Comparison of ENCODE assay signal across 17 cellular contexts in genomic region chr13:50422181-50423148, GRCh38.
DNase-seq lines count a peak whose midpoint lies in the region; ATAC-seq and TF ChIP-seq lines count a peak whose summit lies in the region.
"Had no signal": no experiment of that assay in that cellular context is flagged by ENCODE, and none has a peak within 500 bp of the region (broad histone marks: within the 10 kb centered on the region; RNA-seq: fewer than 3 reads in every experiment).

No MANE protein-coding gene starts in this region.

- H3K36me3 ChIP-seq in Panc1 (ENCODE audit: control insufficient read depth, insufficient read depth, low read length) (no peaks in the 10 kb centered on the region), gastroesophageal sphincter (no peaks in the 10 kb centered on the region)

- 64% methylated on average over 9 to 11 of the region's 12 CpGs for WGBS in gastroesophageal sphincter (ENCODE audit: low coverage in 1 of 2), 2 donors

- no peak for TF ChIP-seq EP300 in gastroesophageal sphincter (IDR thresholded peaks at IDR 0.05)

- DNase-seq in activated naive CD4-positive, alpha-beta T cell (lab: John Stamatoyannopoulos, UW): no peak
- DNase-seq in Panc1 (ENCODE audit: low read depth, low spot score): no peak
- no peak for DNase-seq in NK-92 treated with Interleukin-12 subunit alpha and Interleukin-12 subunit beta, amount 100 ng/mL, for 24 hours (lab: John Stamatoyannopoulos, UW)
- DNase-seq: GOT3; hypothalamus; left ventricle myocardium superior; NCI-H345; stimulated activated naive CD4-positive, alpha-beta T cell treated with Interleukin-2 at 50 U/mL for 16 hours had no signal

- H3K4me3 ChIP-seq in Panc1 (ENCODE audit: low read depth in 2 of 2, low read length in 2 of 2): no peak overlapping the region
- no peak overlapping the region for H3K4me3 ChIP-seq in gastroesophageal sphincter

- H3K27me3 ChIP-seq in Panc1 (ENCODE audit: control insufficient read depth, insufficient read depth, low read length) (no peaks in the 10 kb centered on the region), gastroesophageal sphincter (no peaks in the 10 kb centered on the region)

- in situ Hi-C loops in Panc1 (cut with HindIII; ENCODE audit: low pct_unique_long_range_greater_than_20kb, low sequenced_read_pairs): no loop called here

- H3K9me3 ChIP-seq in Panc1 (ENCODE audit: control insufficient read depth, insufficient read depth, low read depth, low read length): no peaks in the 10 kb centered on the region
- H3K9me3 ChIP-seq in gastroesophageal sphincter: no peaks in the 10 kb centered on the region

- H3K36me3 Mint-ChIP-seq in activated naive CD4-positive, alpha-beta T cell treated with anti-CD3 and anti-CD28 coated beads, Interleukin-2, amount 50 U/mL, for 24 hours: no peaks in the 10 kb centered on the region
- no peaks in the 10 kb centered on the region for H3K36me3 Mint-ChIP-seq in stimulated activated naive CD8-positive, alpha-beta T cell treated with anti-CD3 and anti-CD28 coated beads, Interleukin-15, Interleukin-2, amounts not matched to agents 100 ng/mL and 50 ng/mL, for 24 hours (ENCODE audit: low read depth)

- intact Hi-C loops in Panc1 (cut with micrococcal nuclease; ENCODE audit: unreplicated experiment): no loop called here

- TF ChIP-seq CTCF in Panc1 (IDR thresholded peaks at IDR 0.05): no peak
- no peak for TF ChIP-seq CTCF in gastroesophageal sphincter (IDR thresholded peaks at IDR 0.05)

- CTCF ChIA-PET in Panc1 (lab: Charles Lee): no interaction called here

- BruUV-seq in Panc1 (replicated peaks; lab: Mats Ljungman, UMichigan): no TSS peak

- H3K27me3 Mint-ChIP-seq in activated naive CD4-positive, alpha-beta T cell treated with anti-CD3 and anti-CD28 coated beads, Interleukin-2, amount 50 U/mL, for 24 hours: no peaks in the 10 kb centered on the region
- no peaks in the 10 kb centered on the region for H3K27me3 Mint-ChIP-seq in stimulated activated naive CD8-positive, alpha-beta T cell treated with anti-CD3 and anti-CD28 coated beads, Interleukin-15, Interleukin-2, amounts not matched to agents 100 ng/mL and 50 ng/mL, for 24 hours
- H3K27me3 Mint-ChIP-seq: activated CD4-positive, alpha-beta T cell treated with anti-CD3 and anti-CD28 coated beads, Interleukin-2, amount 10 ng/mL, durations not matched to agents 24 days and 14 days; dendritic cell treated with granulocyte-macrophage colony-stimulating factor and Interleukin-4, amounts not matched to agents 40 ng/mL and 50 ng/mL, for 4 days had no signal

- no peaks in the 10 kb centered on the region for H3K9me3 Mint-ChIP-seq in activated naive CD4-positive, alpha-beta T cell treated with anti-CD3 and anti-CD28 coated beads, Interleukin-2, amount 50 U/mL, for 24 hours
- H3K9me3 Mint-ChIP-seq in stimulated activated naive CD8-positive, alpha-beta T cell treated with anti-CD3 and anti-CD28 coated beads, Interleukin-15, Interleukin-2, amounts not matched to agents 100 ng/mL and 50 ng/mL, for 24 hours: no peaks in the 10 kb centered on the region
- H3K9me3 Mint-ChIP-seq: activated T-helper 2 cell treated with anti-CD3 and anti-CD28 coated beads, Interferon-gamma antibody, Interleukin-2, Interleukin-4, amounts not matched to agents 10 μg/mL and 5 μg/mL and 100 μg/mL, durations not matched to agents 14 hours and 24 hours and 36 hours; dendritic cell treated with granulocyte-macrophage colony-stimulating factor and Interleukin-4, amounts not matched to agents 40 ng/mL and 50 ng/mL, for 4 days had no signal

- peak overlapping the region; percentile 13 for H3K27ac Mint-ChIP-seq in activated naive CD4-positive, alpha-beta T cell treated with anti-CD3 and anti-CD28 coated beads, Interleukin-2, amount 50 U/mL, for 24 hours
- H3K27ac Mint-ChIP-seq in stimulated activated naive CD8-positive, alpha-beta T cell treated with anti-CD3 and anti-CD28 coated beads, Interleukin-15, Interleukin-2, amounts not matched to agents 100 ng/mL and 50 ng/mL, for 24 hours: peak overlapping the region; percentile 58
- H3K27ac Mint-ChIP-seq: activated CD4-positive, alpha-beta T cell treated with anti-CD3 and anti-CD28 coated beads, Interleukin-2, amount 10 ng/mL, durations not matched to agents 24 days and 14 days; activated T-helper 2 cell treated with anti-CD3 and anti-CD28 coated beads, Interferon-gamma antibody, Interleukin-2, Interleukin-4, amounts not matched to agents 10 μg/mL and 5 μg/mL and 100 μg/mL, durations not matched to agents 14 hours and 24 hours and 36 hours; dendritic cell treated with granulocyte-macrophage colony-stimulating factor and Interleukin-4, amounts not matched to agents 40 ng/mL and 50 ng/mL, for 4 days had no signal

- H3K4me1 ChIP-seq in Panc1 (ENCODE audit: control insufficient read depth, insufficient read depth, low read length) (no peaks in the 10 kb centered on the region), gastroesophageal sphincter (peaks cover 9 to 67% (median 15%) of the 10 kb centered on the region in 3 donors)

- H3K27ac ChIP-seq in Panc1 (ENCODE audit: low read length) (peak overlapping the region; percentile 44; the same call in 1 of the 2 replicates), gastroesophageal sphincter (peak overlapping the region in 3 of 4 donors; percentile 3 to 32 (median 20))
- H3K27ac ChIP-seq: RWPE1 had no signal

- POLR2A ChIA-PET in Panc1 (lab: Charles Lee): no interaction called here

- TF ChIP-seq POLR2A in gastroesophageal sphincter (IDR thresholded peaks at IDR 0.05): no peak

- ATAC-seq in Panc1 (no peak), gastroesophageal sphincter (no peak), GM21576 (IDR thresholded peaks at IDR 0.05; ENCODE audit: unreplicated experiment) (no peak), HG02642 (IDR thresholded peaks at IDR 0.05; ENCODE audit: poor library complexity, unreplicated experiment) (no peak)
- ATAC-seq: left ventricle myocardium superior had no signal

- H3K4me1 Mint-ChIP-seq in activated naive CD4-positive, alpha-beta T cell treated with anti-CD3 and anti-CD28 coated beads, Interleukin-2, amount 50 U/mL, for 24 hours: peaks cover 9% of the 10 kb centered on the region
- H3K4me1 Mint-ChIP-seq in stimulated activated naive CD8-positive, alpha-beta T cell treated with anti-CD3 and anti-CD28 coated beads, Interleukin-15, Interleukin-2, amounts not matched to agents 100 ng/mL and 50 ng/mL, for 24 hours (ENCODE audit: low read depth): peaks cover 45% of the 10 kb centered on the region

- H3K4me3 Mint-ChIP-seq in activated naive CD4-positive, alpha-beta T cell treated with anti-CD3 and anti-CD28 coated beads, Interleukin-2, amount 50 U/mL, for 24 hours: no peak overlapping the region
- no peak overlapping the region for H3K4me3 Mint-ChIP-seq in stimulated activated naive CD8-positive, alpha-beta T cell treated with anti-CD3 and anti-CD28 coated beads, Interleukin-15, Interleukin-2, amounts not matched to agents 100 ng/mL and 50 ng/mL, for 24 hours
- H3K4me3 Mint-ChIP-seq: activated CD4-positive, alpha-beta T cell treated with anti-CD3 and anti-CD28 coated beads, Interleukin-2, amount 10 ng/mL, durations not matched to agents 24 days and 14 days; dendritic cell treated with granulocyte-macrophage colony-stimulating factor and Interleukin-4, amounts not matched to agents 40 ng/mL and 50 ng/mL, for 4 days had no signal
